16 cellular contexts compared by ENCODE assay signal in genomic region chr4:3666263-3666662, GRCh38.
"Had no signal": no experiment of that assay in that cellular context is flagged by ENCODE, and none has a peak within 500 bp of the region (broad histone marks: within the 10 kb centered on the region; RNA-seq: fewer than 3 reads in every experiment).

No MANE protein-coding gene starts in this region.

- H3K4me1 Mint-ChIP-seq: activated naive CD8-positive, alpha-beta T cell treated with anti-CD3 and anti-CD28 coated beads for 36 hours; central memory CD8-positive, alpha-beta T cell had no signal

- H3K4me1 ChIP-seq: neural progenitor cell, sigmoid colon, upper lobe of right lung had no signal

- H3K9me3 ChIP-seq: thoracic aorta, upper lobe of right lung had no signal

- H3K9me3 Mint-ChIP-seq: activated T-helper 1 cell treated with anti-CD3 and anti-CD28 coated beads, Interleukin-12 subunit alpha, Interleukin-12 subunit beta, Interleukin-2, Interleukin-4 antibody, amounts not matched to agents 30 ng/mL and 10 ng/mL and 1 ng/mL, durations not matched to agents 14 hours and 24 hours and 36 hours; central memory CD8-positive, alpha-beta T cell had no signal

- H3K4me3 ChIP-seq: coronary artery, neural progenitor cell, ovary, sigmoid colon, thoracic aorta, upper lobe of right lung had no signal

- DNase-seq: activated naive CD8-positive, alpha-beta T cell treated with anti-CD3 and anti-CD28 coated beads for 36 hours; amygdala; brain microvascular endothelial cell; left colon; naive B cell; ovary; sigmoid colon; stimulated activated CD4-positive, alpha-beta T cell treated with anti-CD3 and anti-CD28 coated beads, Interleukin-1b, Interleukin-23, amount 100 ng/mL, for 48 hours; upper lobe of right lung had no signal

- ATAC-seq: activated CD4-positive, CD25-positive, alpha-beta regulatory T cell treated with anti-CD3 and anti-CD28 coated beads, Interleukin-2, amount 50 U/mL, for 24 hours; esophagus mucosa; left colon; upper lobe of right lung had no signal

- H3K36me3 Mint-ChIP-seq: activated naive CD8-positive, alpha-beta T cell treated with anti-CD3 and anti-CD28 coated beads for 36 hours; neural progenitor cell had no signal

- H3K9ac ChIP-seq: neural progenitor cell had no signal

- H3K36me3 ChIP-seq: brain microvascular endothelial cell, neural progenitor cell, ovary, sigmoid colon, thoracic aorta, upper lobe of right lung had no signal

- H3K27me3 ChIP-seq: neural progenitor cell, ovary, upper lobe of right lung had no signal

- H3K27ac Mint-ChIP-seq: activated naive CD8-positive, alpha-beta T cell treated with anti-CD3 and anti-CD28 coated beads for 36 hours; activated T-helper 1 cell treated with anti-CD3 and anti-CD28 coated beads, Interleukin-12 subunit alpha, Interleukin-12 subunit beta, Interleukin-2, Interleukin-4 antibody, amounts not matched to agents 30 ng/mL and 10 ng/mL and 1 ng/mL, durations not matched to agents 14 hours and 24 hours and 36 hours; naive B cell; neural progenitor cell had no signal

- H3K27ac ChIP-seq: brain microvascular endothelial cell, coronary artery, neural progenitor cell, ovary, sigmoid colon, thoracic aorta, upper lobe of right lung had no signal

- H3K4me3 Mint-ChIP-seq: activated naive CD8-positive, alpha-beta T cell treated with anti-CD3 and anti-CD28 coated beads for 36 hours; activated T-helper 1 cell treated with anti-CD3 and anti-CD28 coated beads, Interleukin-12 subunit alpha, Interleukin-12 subunit beta, Interleukin-2, Interleukin-4 antibody, amounts not matched to agents 30 ng/mL and 10 ng/mL and 1 ng/mL, durations not matched to agents 14 hours and 24 hours and 36 hours; central memory CD8-positive, alpha-beta T cell; neural progenitor cell had no signal

- H2AFZ ChIP-seq: neural progenitor cell had no signal

- H3K4me2 ChIP-seq: neural progenitor cell had no signal
